ENCODE assay signal across 17 cellular contexts in the genomic region with DNA sequence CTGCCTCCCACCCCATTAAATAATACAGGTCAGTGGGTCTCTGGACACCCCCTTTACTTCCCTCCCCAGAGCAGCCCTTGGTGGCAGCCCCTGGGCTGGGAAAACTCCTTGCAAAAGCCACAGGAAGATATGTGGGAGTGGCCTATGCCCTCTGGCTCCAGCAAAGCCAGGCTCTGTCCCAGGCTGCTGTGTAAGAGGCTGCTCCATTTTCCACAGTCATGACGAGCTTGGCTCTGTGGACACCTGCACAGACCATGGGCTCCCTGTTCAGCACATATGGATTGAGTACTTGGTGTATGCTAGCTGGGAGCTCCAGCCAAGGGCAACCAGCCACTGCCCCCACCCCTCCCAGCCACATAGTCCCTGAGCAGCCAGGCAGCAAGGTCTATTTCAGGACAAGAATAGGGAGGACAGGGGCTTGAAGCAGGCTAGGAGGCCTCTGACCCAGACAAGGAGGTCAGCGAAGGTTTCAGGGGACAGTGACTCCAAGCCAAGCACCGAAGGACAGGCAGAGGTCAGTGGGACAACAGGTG.
"Had no signal": no experiment of that assay in that cellular context is flagged by ENCODE, and none has a peak within 500 bp of the region (broad histone marks: within the 10 kb centered on the region; RNA-seq: fewer than 3 reads in every experiment).

No MANE protein-coding gene starts in this region.

- H3K27ac ChIP-seq: coronary artery, left lung, thoracic aorta, upper lobe of right lung had no signal

- H3K27me3 ChIP-seq: left lung, upper lobe of right lung had no signal

- DNase-seq: activated CD4-positive, alpha-beta T cell treated with anti-CD3 and anti-CD28 coated beads, Interleukin-2, amount 50 U/mL, for 48 hours; activated CD4-positive, CD25-positive, alpha-beta regulatory T cell treated with anti-CD3 and anti-CD28 coated beads, Interleukin-2, amount 50 U/mL, for 72 hours; activated gamma-delta T cell; activated T-cell treated with anti-CD3 and anti-CD28 coated beads, Interleukin-2, amount 50 U/mL, for 24 hours; central memory CD4-positive, alpha-beta T cell; islet precursor cell; left lung; naive thymus-derived CD8-positive, alpha-beta T cell; occipital lobe; right cardiac atrium; small intestine; SW 1271; T-helper 9 cell; upper lobe of right lung had no signal

- H3K4me1 ChIP-seq: upper lobe of right lung had no signal

- H3K4me3 ChIP-seq: coronary artery, left lung, thoracic aorta, upper lobe of right lung had no signal

- H3K36me3 ChIP-seq: left lung, thoracic aorta, upper lobe of right lung had no signal

- ATAC-seq: esophagus mucosa; left lung; naive thymus-derived CD8-positive, alpha-beta T cell; right cardiac atrium; upper lobe of right lung had no signal

- H3K9me3 ChIP-seq: left lung, thoracic aorta, upper lobe of right lung had no signal
